Comparison of ENCODE assay signal across 12 cellular contexts in genomic region chr3:149417174-149417573, GRCh38. TPM values are rescaled to one million over a fixed set of nuclear protein-coding genes. Genes with fewer than 3 reads are reported as not detected.
DNase-seq lines count a peak whose midpoint lies in the region; ATAC-seq and TF ChIP-seq lines count a peak whose summit lies in the region.
"Had no signal": no experiment of that assay in that cellular context is flagged by ENCODE, and none has a peak within 500 bp of the region (broad histone marks: within the 10 kb centered on the region; RNA-seq: fewer than 3 reads in every experiment).

No MANE protein-coding gene starts in this region.

- H3K9me2 ChIP-seq in MM.1S (replicated peaks; ENCODE audit: insufficient read depth, low read length), result no peaks in the 10 kb centered on the region

- POLR2A ChIA-PET in T-cell (lab: Charles Lee), result interaction anchor here in 1 of 2 donors (0.6 kb wide), 1 partner anchor 25 kb away, joined by 5 read pairs; no protein-coding TSS in a partner anchor

- H3K4me2 ChIP-seq in MM.1S (ENCODE audit: low read depth, low read length), result peak overlapping the region; percentile 18; the same call in 1 of the 2 replicates

- H3K36me3 Mint-ChIP-seq in glutamatergic neuron (ENCODE audit: unreplicated experiment) (no peaks in the 10 kb centered on the region), T-cell (no peaks in the 10 kb centered on the region)

- H3K4me3 Mint-ChIP-seq in glutamatergic neuron (ENCODE audit: unreplicated experiment), result no peak overlapping the region
- H3K4me3 Mint-ChIP-seq in T-cell, result no peak overlapping the region

- ATAC-seq in GM18499 (IDR thresholded peaks at IDR 0.05; ENCODE audit: insufficient read depth, unreplicated experiment) (peak; percentile 96), HG02970 (IDR thresholded peaks at IDR 0.05; ENCODE audit: low FRiP score, unreplicated experiment) (peak; percentile 77), left cardiac atrium (no peak), T-cell (replicated peaks in 1 of 4) (no peak)

- H3K27ac Mint-ChIP-seq in glutamatergic neuron (ENCODE audit: unreplicated experiment) (no peak overlapping the region), T-cell (no peak overlapping the region)

- H3K27me3 ChIP-seq in MM.1S (replicated peaks; ENCODE audit: insufficient read depth, low read length), result no peaks in the 10 kb centered on the region
- H3K27me3 ChIP-seq: brain microvascular endothelial cell, suprapubic skin had no signal

- intact Hi-C loops in left cardiac atrium (cut with DNase I), result no loop called here

- H2AFZ ChIP-seq in MM.1S (ENCODE audit: low read length), result no peak overlapping the region

- no peaks in the 10 kb centered on the region for H3F3A ChIP-seq in MM.1S (ENCODE audit: insufficient read depth, low read length)

- TF ChIP-seq CTCF in GM20000 (IDR thresholded peaks at IDR 0.05; ENCODE audit: extremely low read depth, missing control alignments) (no peak), MM.1S (IDR thresholded peaks at IDR 0.05; ENCODE audit: low read length) (no peak), glutamatergic neuron (IDR thresholded peaks at IDR 0.05; ENCODE audit: partially characterized antibody, unreplicated experiment) (no peak)

- peak; percentile 24 for DNase-seq in GM20000 (ENCODE audit: low spot score)
- DNase-seq in MM.1S, result peak; percentile 45
- no peak for DNase-seq in left cardiac atrium
- no peak for DNase-seq in glutamatergic neuron
- DNase-seq in mucosa of gallbladder (ENCODE audit: low spot score), result no peak
- no peak for DNase-seq in T-cell
- DNase-seq: brain microvascular endothelial cell, kidney glomerular epithelial cell, NCI-H1436 had no signal

- H4K20me1 ChIP-seq in MM.1S (ENCODE audit: insufficient read depth, low read length), result no peaks in the 10 kb centered on the region

- H3K9me3 Mint-ChIP-seq in glutamatergic neuron (ENCODE audit: unreplicated experiment) (no peaks in the 10 kb centered on the region), T-cell (no peaks in the 10 kb centered on the region)

- no peak overlapping the region for H3K27ac ChIP-seq in MM.1S (ENCODE audit: low read length)
- H3K27ac ChIP-seq: brain microvascular endothelial cell, suprapubic skin had no signal

- H3K27me3 Mint-ChIP-seq in glutamatergic neuron (ENCODE audit: unreplicated experiment), result no peaks in the 10 kb centered on the region
- peaks cover 9% of the 10 kb centered on the region in 2 donors for H3K27me3 Mint-ChIP-seq in T-cell

- no peaks in the 10 kb centered on the region for H3K9me3 ChIP-seq in MM.1S (replicated peaks; ENCODE audit: insufficient read depth, low read length)
- H3K9me3 ChIP-seq: suprapubic skin had no signal

- H3K4me1 Mint-ChIP-seq in glutamatergic neuron (ENCODE audit: low read depth, unreplicated experiment) (peaks cover 2% of the 10 kb centered on the region), T-cell (no peaks in the 10 kb centered on the region)

- no peak overlapping the region for H3K4me3 ChIP-seq in MM.1S (ENCODE audit: low read length)
- H3K4me3 ChIP-seq: suprapubic skin had no signal

- no peaks in the 10 kb centered on the region for H3K79me2 ChIP-seq in MM.1S (ENCODE audit: low read length)

- CTCF ChIA-PET in T-cell (lab: Charles Lee), result no interaction called here

- no peaks in the 10 kb centered on the region for H3K36me3 ChIP-seq in MM.1S (replicated peaks; ENCODE audit: insufficient read depth, low read length)
- H3K36me3 ChIP-seq: brain microvascular endothelial cell, suprapubic skin had no signal

- H3K4me1 ChIP-seq in MM.1S (ENCODE audit: low read length), result no peaks in the 10 kb centered on the region
- H3K4me1 ChIP-seq: suprapubic skin had no signal

- no peak overlapping the region for H3K9ac ChIP-seq in MM.1S (ENCODE audit: low read length)

RNA-seq across cellular contexts. Expression of gene TM4SF1, which starts 39.7 kb away (rescaled TPM):
- total RNA-seq in left cardiac atrium (100 to 1,000 TPM; 125 to 194 TPM), glutamatergic neuron (ENCODE audit: unreplicated experiment) (not detected), mucosa of gallbladder (139 TPM), T-cell (1 to 10 TPM in 1 of 5 donors, under 1 TPM in 2, not detected in 2; 0.76 to 1.0 (median 0.79) TPM)

RNA-seq across cellular contexts. Expression of gene TM4SF4, which starts 57.3 kb away (rescaled TPM):
- total RNA-seq in left cardiac atrium (under 1 TPM in 1 of 2 donors, not detected in 1; 0.59 TPM), glutamatergic neuron (ENCODE audit: unreplicated experiment) (not detected), mucosa of gallbladder (6,086 TPM), T-cell (1 to 10 TPM in 1 of 5 donors, under 1 TPM in 2, not detected in 2; 0.85 to 1.1 (median 0.86) TPM)

Comparison
In these comparisons a context has a peak if more than half of its experiments do, and no peak if none do; other contexts are left out.
1. ATAC-seq: peak in GM18499 (single experiment) and HG02970 (single experiment); none in left cardiac atrium (0 of 2) and T-cell (0 of 4).
2. DNase-seq: peak in GM20000 (single experiment) and MM.1S (single experiment); none in left cardiac atrium (single experiment), glutamatergic neuron (single experiment), mucosa of gallbladder (single experiment) and T-cell (0 of 34).
3. RNA of gene TM4SF1, which starts 39.7 kb away (total RNA-seq): 125 to 194 TPM in left cardiac atrium and 139 TPM in mucosa of gallbladder (single experiment); 0.76 to 1.0 TPM in T-cell and not detected in glutamatergic neuron (single experiment); every median in the first group is over 10 times any median in the second.
4. RNA of gene TM4SF4, which starts 57.3 kb away (total RNA-seq): 6,086 TPM in mucosa of gallbladder (single experiment); 0.85 to 1.1 TPM in T-cell, 0.59 TPM in left cardiac atrium and not detected in glutamatergic neuron (single experiment); every median in the first group is over 1,000 times any median in the second.